ENCODE assay signal across 17 cellular contexts in the genomic region with DNA sequence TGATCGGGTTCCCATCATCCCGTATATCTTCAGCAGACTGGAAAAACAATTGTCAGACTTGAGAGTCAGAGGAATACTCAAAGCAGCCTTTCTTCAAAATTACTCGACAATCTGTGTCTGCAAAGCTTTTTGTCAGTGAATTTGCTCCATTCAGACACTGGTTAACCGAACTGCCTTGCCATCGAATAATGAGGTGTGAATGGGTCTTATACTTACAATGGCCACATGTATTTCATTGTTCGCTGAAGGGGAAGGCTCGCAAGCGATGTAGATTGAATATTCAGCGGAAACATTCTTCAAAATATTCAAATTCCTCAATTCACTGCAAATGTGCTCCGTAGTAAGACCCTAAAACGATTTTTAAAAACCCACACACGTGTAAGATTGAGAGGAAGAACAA. TPM values are rescaled to one million over a fixed set of nuclear protein-coding genes. Genes with fewer than 3 reads are reported as not detected.
DNase-seq lines count a peak whose midpoint lies in the region; ATAC-seq and TF ChIP-seq lines count a peak whose summit lies in the region.
"Had no signal": no experiment of that assay in that cellular context is flagged by ENCODE, and none has a peak within 500 bp of the region (broad histone marks: within the 10 kb centered on the region; RNA-seq: fewer than 3 reads in every experiment).

No MANE protein-coding gene starts in this region.

- peaks cover 75% of the 10 kb centered on the region for H3K4me1 Mint-ChIP-seq in nephron progenitor cell
- H3K4me1 Mint-ChIP-seq: CD14-positive monocyte had no signal

- H3K36me3 ChIP-seq in cardiac muscle cell (peaks cover 71% of the 10 kb centered on the region), ectodermal cell (ENCODE audit: control insufficient read depth, insufficient read depth, low read length) (peaks cover 62% of the 10 kb centered on the region), thoracic aorta (peaks cover 54% of the 10 kb centered on the region), left lung (peaks cover 0 to 86% of the 10 kb centered on the region in 2 donors)

- H3K27me3 Mint-ChIP-seq in nephron progenitor cell (ENCODE audit: low read depth, poor library complexity): peaks cover 3% of the 10 kb centered on the region

- DNase-seq in cardiac muscle cell (ENCODE audit: low read depth in 1 of 2, low spot score in 1 of 2) (no peak), Right ventricle myocardium superior (no peak), nephron progenitor cell (no peak), thoracic aorta (ENCODE audit: low spot score) (no peak), left lung (no peak), NCI-H1105 (lab: John Stamatoyannopoulos, UW) (no peak)
- DNase-seq: 8988T, DMS79 treated with DMSO at 0.1 percent for 48 hours, KG1, NCI-H1417 treated with DMSO at 0.1 percent for 48 hours, NCI-H187 treated with DMSO at 0.1 percent for 48 hours, NCI-H226, NCI-H524 treated with DMSO at 0.1 percent for 48 hours had no signal

- intact Hi-C loops in Right ventricle myocardium superior (cut with DNase I): no loop called here
- intact Hi-C loops in left lung (cut with DNase I): no loop called here

- no peak for TF ChIP-seq CTCF in cardiac muscle cell (IDR thresholded peaks at IDR 0.05; ENCODE audit: low read depth, low read length)
- no peak for TF ChIP-seq CTCF in nephron progenitor cell (IDR thresholded peaks at IDR 0.05)
- no peak for TF ChIP-seq CTCF in thoracic aorta (IDR thresholded peaks at IDR 0.05)
- no peak for TF ChIP-seq CTCF in left lung (IDR thresholded peaks at IDR 0.05)

- H3K9me3 ChIP-seq in cardiac muscle cell (ENCODE audit: low read depth): no peaks in the 10 kb centered on the region
- H3K9me3 ChIP-seq in ectodermal cell (ENCODE audit: control insufficient read depth, low read length): no peaks in the 10 kb centered on the region
- H3K9me3 ChIP-seq in thoracic aorta: no peaks in the 10 kb centered on the region
- no peaks in the 10 kb centered on the region for H3K9me3 ChIP-seq in left lung

- WGBS in ectodermal cell, 2 experiments: 94 to 98% methylated on average over 11 to 12 of the region's 12 CpGs

- ATAC-seq in Right ventricle myocardium superior (ENCODE audit: poor library complexity) (no peak), thoracic aorta (ENCODE audit: insufficient number of reproducible peaks, low FRiP score, low read depth) (no peak), GM18511 (IDR thresholded peaks at IDR 0.05; ENCODE audit: unreplicated experiment) (no peak), left lung (no peak)

- H3K9me3 Mint-ChIP-seq in nephron progenitor cell: no peaks in the 10 kb centered on the region
- H3K9me3 Mint-ChIP-seq: CD14-positive monocyte had no signal

- H3K36me3 Mint-ChIP-seq in nephron progenitor cell (ENCODE audit: low read depth): peaks cover 86% of the 10 kb centered on the region

- H3K4me3 ChIP-seq in cardiac muscle cell (no peak overlapping the region), ectodermal cell (ENCODE audit: insufficient read depth, low read depth, low read length) (no peak overlapping the region), thoracic aorta (no peak overlapping the region), left lung (no peak overlapping the region)

- H3K4me3 Mint-ChIP-seq in nephron progenitor cell: no peak overlapping the region
- H3K4me3 Mint-ChIP-seq: CD14-positive monocyte had no signal

- no peaks in the 10 kb centered on the region for H3K27me3 ChIP-seq in cardiac muscle cell
- no peaks in the 10 kb centered on the region for H3K27me3 ChIP-seq in ectodermal cell (ENCODE audit: control insufficient read depth, insufficient read depth, low read length, poor library complexity, severe bottlenecking)
- no peaks in the 10 kb centered on the region for H3K27me3 ChIP-seq in thoracic aorta (replicated peaks; ENCODE audit: insufficient read depth)
- H3K27me3 ChIP-seq in left lung: no peaks in the 10 kb centered on the region

- H3K4me1 ChIP-seq in cardiac muscle cell (ENCODE audit: low read depth) (peaks cover 13% of the 10 kb centered on the region), ectodermal cell (ENCODE audit: control insufficient read depth, insufficient read depth, low read length) (peaks cover 57% of the 10 kb centered on the region), thoracic aorta (ENCODE audit: control insufficient read depth in 1 of 2, low read depth in 2 of 2) (peaks cover 33 to 83% of the 10 kb centered on the region in 2 donors), left lung (peaks cover 6 to 14% of the 10 kb centered on the region in 2 donors)

- H3K27ac ChIP-seq in cardiac muscle cell (peak overlapping the region; percentile 51), ectodermal cell (ENCODE audit: insufficient read depth, low read depth, low read length, poor library complexity, severe bottlenecking) (peak overlapping the region; percentile 89), thoracic aorta (peak overlapping the region; percentile 98 to 100), left lung (no peak overlapping the region)

- H3K27ac Mint-ChIP-seq in nephron progenitor cell: peak overlapping the region; percentile 91
- H3K27ac Mint-ChIP-seq: CD14-positive monocyte had no signal

RNA-seq across cellular contexts. Expression of a gene that starts 32.9 kb away (rescaled TPM):
- total RNA-seq in cardiac muscle cell (45.3 and 53.2 TPM in 2 replicates), Right ventricle myocardium superior (22.1 TPM), thoracic aorta (100 to 1,000 TPM; 237 to 253 TPM), left lung (10 to 100 TPM; 31.2 to 65.0 TPM)
- 18.3 and 21.3 TPM in 2 replicates for polyA plus RNA-seq in cardiac muscle cell
- 142 TPM for polyA plus RNA-seq in ectodermal cell (2013, experiment 1 of 4)
- 162 TPM for polyA plus RNA-seq in ectodermal cell (2013, experiment 2 of 4)
- polyA plus RNA-seq in ectodermal cell (2013, experiment 3 of 4): 104 TPM
- polyA plus RNA-seq in ectodermal cell (2013, experiment 4 of 4): 117 TPM
- total RNA-seq: G401 had no signal

Comparison
In these comparisons a context has a peak if more than half of its experiments do, and no peak if none do; other contexts are left out.
1. H3K27ac ChIP-seq: peak in cardiac muscle cell (single experiment), ectodermal cell (single experiment) and thoracic aorta (2 of 2); none in left lung (0 of 2).